ENCODE assay signal across 9 cellular contexts in genomic region chr16:2296662-2297505, GRCh38. TPM values are rescaled to one million over a fixed set of nuclear protein-coding genes. Genes with fewer than 3 reads are reported as not detected.
DNase-seq lines count a peak whose midpoint lies in the region; ATAC-seq and TF ChIP-seq lines count a peak whose summit lies in the region.
"Had no signal": no experiment of that assay in that cellular context is flagged by ENCODE, and none has a peak within 500 bp of the region (broad histone marks: within the 10 kb centered on the region; RNA-seq: fewer than 3 reads in every experiment).

No MANE protein-coding gene starts in this region.

- H3K27ac Mint-ChIP-seq in GM23338 = no peak overlapping the region
- peak overlapping the region; percentile 84 for H3K27ac Mint-ChIP-seq in activated CD8-positive, alpha-beta T cell treated with anti-CD3 and anti-CD28 coated beads, Interleukin-2, amount 10 ng/mL, durations not matched to agents 7 days and 5 days

- peak overlapping the region in 7 of 11 experiments; percentile 20 to 61 (median 48); a peak in 11 of 22 replicates for H3K4me2 ChIP-seq in BLaER1 treated with 17β-estradiol and CSF1 and Interleukin-3, amounts not matched to agents 10 nM and 100 nM
- no peak overlapping the region for H3K4me2 ChIP-seq in GM23338

- H3K9me3 ChIP-seq in BLaER1 treated with 17β-estradiol and CSF1 and Interleukin-3, amounts not matched to agents 10 nM and 100 nM (replicated peaks in 1 of 11) = no peaks in the 10 kb centered on the region
- H3K9me3 ChIP-seq in iPS DF 6.9 (ENCODE audit: control insufficient read depth, insufficient read depth, low read length) = no peaks in the 10 kb centered on the region

- no peak overlapping the region for H3K4me3 Mint-ChIP-seq in GM23338
- peak overlapping the region; percentile 18 for H3K4me3 Mint-ChIP-seq in activated CD8-positive, alpha-beta T cell treated with anti-CD3 and anti-CD28 coated beads, Interleukin-2, amount 10 ng/mL, durations not matched to agents 7 days and 5 days

- H3K27ac ChIP-seq in BLaER1 treated with 17β-estradiol and CSF1 and Interleukin-3, amounts not matched to agents 10 nM and 100 nM = peak overlapping the region in 4 of 11 experiments; percentile 27 to 71 (median 42); a peak in 7 of 22 replicates
- H3K27ac ChIP-seq in GM23338 (ENCODE audit: low read depth) (no peak overlapping the region), iPS DF 6.9 (ENCODE audit: low read length) (no peak overlapping the region)

- peaks cover 5 to 26% (median 16%) of the 10 kb centered on the region in 10 experiments; a peak in 17 of 20 replicates for H3K4me1 ChIP-seq in BLaER1 treated with 17β-estradiol and CSF1 and Interleukin-3, amounts not matched to agents 10 nM and 100 nM
- no peaks in the 10 kb centered on the region for H3K4me1 ChIP-seq in GM23338 (ENCODE audit: insufficient read depth)
- no peaks in the 10 kb centered on the region for H3K4me1 ChIP-seq in iPS DF 6.9 (ENCODE audit: control insufficient read depth, insufficient read depth, low read length)

- no CpG with 5 or more reads among the region's 23 CpGs for WGBS in iPS DF 6.9 (ENCODE audit: insufficient coverage, insufficient read length)

- 0 out of 2 replicates have a peak, but pooled peaks cover 7% of the 10 kb centered on the region for H3K9me2 ChIP-seq in GM23338 (ENCODE audit: insufficient read depth)

- no peaks in the 10 kb centered on the region for H3K4me1 Mint-ChIP-seq in GM23338
- peaks cover 18% of the 10 kb centered on the region for H3K4me1 Mint-ChIP-seq in activated CD8-positive, alpha-beta T cell treated with anti-CD3 and anti-CD28 coated beads, Interleukin-2, amount 10 ng/mL, durations not matched to agents 7 days and 5 days (ENCODE audit: low read depth)

- H3K9ac ChIP-seq in BLaER1 treated with 17β-estradiol and CSF1 and Interleukin-3, amounts not matched to agents 10 nM and 100 nM = no peak overlapping the region

- peaks cover 13% of the 10 kb centered on the region for H3K27me3 Mint-ChIP-seq in GM23338 (ENCODE audit: insufficient read depth, low read depth, poor library complexity)
- H3K27me3 Mint-ChIP-seq in activated CD8-positive, alpha-beta T cell treated with anti-CD3 and anti-CD28 coated beads, Interleukin-2, amount 10 ng/mL, durations not matched to agents 7 days and 5 days (ENCODE audit: low read depth) = no peaks in the 10 kb centered on the region

- no peaks in the 10 kb centered on the region for H3F3A ChIP-seq in GM23338 (replicated peaks; ENCODE audit: low read depth)

- H4K20me1 ChIP-seq in BLaER1 treated with 17β-estradiol and CSF1 and Interleukin-3, amounts not matched to agents 10 nM and 100 nM = 0 out of 22 replicates have a peak, but pooled peaks cover 0 to 4% (median 0%) of the 10 kb centered on the region in 11 experiments
- no peaks in the 10 kb centered on the region for H4K20me1 ChIP-seq in GM23338 (replicated peaks; ENCODE audit: insufficient read depth)

- H3K4me3 ChIP-seq in BLaER1 treated with 17β-estradiol and CSF1 and Interleukin-3, amounts not matched to agents 10 nM and 100 nM = no peak overlapping the region
- no peak overlapping the region for H3K4me3 ChIP-seq in GM23338
- H3K4me3 ChIP-seq in iPS DF 6.9 (ENCODE audit: low read length) = no peak overlapping the region
- H3K4me3 ChIP-seq: lung had no signal

- H3K36me3 ChIP-seq in BLaER1 treated with 17β-estradiol and CSF1 and Interleukin-3, amounts not matched to agents 10 nM and 100 nM = peaks cover 0 to 9% (median 0%) of the 10 kb centered on the region in 11 experiments; a peak in 1 of 22 replicates
- no peaks in the 10 kb centered on the region for H3K36me3 ChIP-seq in GM23338 (ENCODE audit: insufficient read depth)
- H3K36me3 ChIP-seq in iPS DF 6.9 (ENCODE audit: control insufficient read depth, insufficient read depth, low read length) = no peaks in the 10 kb centered on the region

- H3K27me3 ChIP-seq in BLaER1 treated with 17β-estradiol and CSF1 and Interleukin-3, amounts not matched to agents 10 nM and 100 nM = no peaks in the 10 kb centered on the region
- H3K27me3 ChIP-seq in GM23338 (ENCODE audit: insufficient read depth) (no peaks in the 10 kb centered on the region), iPS DF 6.9 (ENCODE audit: control insufficient read depth, insufficient read depth, low read length) (no peaks in the 10 kb centered on the region)

- no peaks in the 10 kb centered on the region for H3K79me2 ChIP-seq in GM23338 (replicated peaks; ENCODE audit: insufficient read depth)

- H3K9me3 Mint-ChIP-seq in GM23338 = no peaks in the 10 kb centered on the region
- H3K9me3 Mint-ChIP-seq in activated CD8-positive, alpha-beta T cell treated with anti-CD3 and anti-CD28 coated beads, Interleukin-2, amount 10 ng/mL, durations not matched to agents 7 days and 5 days (ENCODE audit: insufficient read depth) = no peaks in the 10 kb centered on the region

- ATAC-seq in GM23338 = peak; percentile 92
- peak; percentile 69 for ATAC-seq in activated CD8-positive, alpha-beta T cell treated with anti-CD3 and anti-CD28 coated beads, Interleukin-2, amount 10 ng/mL, durations not matched to agents 7 days and 5 days
- ATAC-seq in HG02885 (IDR thresholded peaks at IDR 0.05; ENCODE audit: poor library complexity, unreplicated experiment) = no peak
- ATAC-seq in GM21576 (IDR thresholded peaks at IDR 0.05; ENCODE audit: unreplicated experiment) = no peak

- H3K36me3 Mint-ChIP-seq in GM23338 (ENCODE audit: low read depth) = no peaks in the 10 kb centered on the region
- H3K36me3 Mint-ChIP-seq in activated CD8-positive, alpha-beta T cell treated with anti-CD3 and anti-CD28 coated beads, Interleukin-2, amount 10 ng/mL, durations not matched to agents 7 days and 5 days (ENCODE audit: low read depth) = peaks cover 3% of the 10 kb centered on the region

- POLR2A ChIA-PET in activated CD8-positive, alpha-beta T cell treated with anti-CD3 and anti-CD28 coated beads, Interleukin-2, amount 10 ng/mL, durations not matched to agents 7 days and 5 days (lab: Charles Lee) = no interaction called here

- peak; percentile 74 for DNase-seq in GM23338 (ENCODE audit: low spot score)
- peak; percentile 63 for DNase-seq in activated CD8-positive, alpha-beta T cell treated with anti-CD3 and anti-CD28 coated beads, Interleukin-2, amount 10 ng/mL, durations not matched to agents 7 days and 5 days
- DNase-seq in iPS DF 6.9 (ENCODE audit: low read depth, low spot score) = peak; percentile 48
- no peak for DNase-seq in T-helper 1 cell
- DNase-seq in mesenteric fat pad (ENCODE audit: low spot score) = no peak

- TF ChIP-seq CTCF in GM23338 (conservative IDR thresholded peaks at IDR 0.05; ENCODE audit: low read depth in 2 of 2) = peak; percentile 77 to 91

- H2AFZ ChIP-seq in GM23338 = peak overlapping the region; percentile 85

- CTCF ChIA-PET in activated CD8-positive, alpha-beta T cell treated with anti-CD3 and anti-CD28 coated beads, Interleukin-2, amount 10 ng/mL, durations not matched to agents 7 days and 5 days (lab: Charles Lee) = interaction anchor here (0.6 to 1.0 kb wide), 4 partner anchors 9 to 190 kb away, joined by 3 to 4 read pairs (median 3); partner anchors contain the start of gene ABCA3

RNA-seq across cellular contexts. Expression of gene RNPS1, which starts 29.0 kb away (rescaled TPM):
- 372 and 384 TPM in 2 replicates for total RNA-seq in GM23338 (2014; rRNA removed; shearing (Covaris generic))
- polyA plus RNA-seq in GM23338 (2016; fragmentation: Nextera tagmentation; extraction: Ambion mirVana) = 298 and 315 TPM in 2 replicates
- total RNA-seq in activated CD8-positive, alpha-beta T cell treated with anti-CD3 and anti-CD28 coated beads, Interleukin-2, amount 10 ng/mL, durations not matched to agents 7 days and 5 days = 100 to 1,000 TPM; 260 to 268 TPM
- 123 TPM for total RNA-seq in mesenteric fat pad

RNA-seq across cellular contexts. Expression of gene ABCA3, which starts 43.6 kb away (rescaled TPM):
- 3.2 and 4.1 TPM in 2 replicates for total RNA-seq in GM23338 (2014; rRNA removed; shearing (Covaris generic))
- 1.8 and 3.0 TPM in 2 replicates for polyA plus RNA-seq in GM23338 (2016; fragmentation: Nextera tagmentation; extraction: Ambion mirVana)
- 1 to 10 TPM; 6.3 to 6.8 TPM for total RNA-seq in activated CD8-positive, alpha-beta T cell treated with anti-CD3 and anti-CD28 coated beads, Interleukin-2, amount 10 ng/mL, durations not matched to agents 7 days and 5 days
- 19.5 TPM for total RNA-seq in mesenteric fat pad

RNA-seq across cellular contexts. Expression of gene ECI1, which starts 45.5 kb away (rescaled TPM):
- 117 and 118 TPM in 2 replicates for total RNA-seq in GM23338 (2014; rRNA removed; shearing (Covaris generic))
- 143 and 152 TPM in 2 replicates for polyA plus RNA-seq in GM23338 (2016; fragmentation: Nextera tagmentation; extraction: Ambion mirVana)
- total RNA-seq in activated CD8-positive, alpha-beta T cell treated with anti-CD3 and anti-CD28 coated beads, Interleukin-2, amount 10 ng/mL, durations not matched to agents 7 days and 5 days = 10 to 100 TPM; 36.0 to 41.1 TPM
- 44.4 TPM for total RNA-seq in mesenteric fat pad

Comparison
In these comparisons a context has a peak if more than half of its experiments do, and no peak if none do; other contexts are left out.
1. ATAC-seq: peak in GM23338 (single experiment) and activated CD8-positive, alpha-beta T cell treated with anti-CD3 and anti-CD28 coated beads, Interleukin-2, amount 10 ng/mL, durations not matched to agents 7 days and 5 days (single experiment); none in HG02885 (single experiment) and GM21576 (single experiment).
2. DNase-seq: peak in GM23338 (single experiment), activated CD8-positive, alpha-beta T cell treated with anti-CD3 and anti-CD28 coated beads, Interleukin-2, amount 10 ng/mL, durations not matched to agents 7 days and 5 days (single experiment) and iPS DF 6.9 (single experiment); none in T-helper 1 cell (0 of 5) and mesenteric fat pad (single experiment).